ENCODE assay signal across 21 cellular contexts in genomic region chr12:102425109-102426009, GRCh38. TPM values are rescaled to one million over a fixed set of nuclear protein-coding genes. Genes with fewer than 3 reads are reported as not detected.
DNase-seq lines count a peak whose midpoint lies in the region; ATAC-seq and TF ChIP-seq lines count a peak whose summit lies in the region.
"Had no signal": no experiment of that assay in that cellular context is flagged by ENCODE, and none has a peak within 500 bp of the region (broad histone marks: within the 10 kb centered on the region; RNA-seq: fewer than 3 reads in every experiment).

No MANE protein-coding gene starts in this region.

- DNase-seq in Right ventricle myocardium inferior (ENCODE audit: missing footprints), result no peak
- DNase-seq in cardiac septum (ENCODE audit: low spot score), result no peak
- no peak for DNase-seq in left ventricle myocardium superior
- DNase-seq in psoas muscle, result no peak
- DNase-seq in NOMO-1 (lab: John Stamatoyannopoulos, UW; ENCODE audit: unreplicated experiment in 2 of 2), result no peak
- DNase-seq: DMS79 treated with DMSO at 0.1 percent for 48 hours, H7, HFFc6, NCI-H1092 treated with DMSO at 0.1 percent for 48 hours, NCI-H146, NCI-H2029 treated with DMSO at 0.1 percent for 48 hours, NCI-H2171 treated with DMSO at 0.1 percent for 48 hours, SJCRH30 had no signal

- intact Hi-C loops in Right ventricle myocardium inferior (cut with DNase I) (no loop called here), cardiac septum (cut with DNase I) (no loop called here), left ventricle myocardium superior (cut with micrococcal nuclease) (no loop called here), psoas muscle (cut with DNase I) (loop anchor here in 1 of 2 donors (5.0 kb wide), 2 partner anchors 52 to 73 kb away; no protein-coding TSS in a partner anchor)

- no peaks in the 10 kb centered on the region for H3K27me3 ChIP-seq in psoas muscle (ENCODE audit: insufficient read depth in 3 of 3, low read length in 2 of 3)
- H3K27me3 ChIP-seq: SJCRH30 had no signal

- peak overlapping the region; percentile 85 for H3K27ac ChIP-seq in psoas muscle
- H3K27ac ChIP-seq: 22Rv1, SJCRH30 had no signal

- ATAC-seq in Right ventricle myocardium inferior (peak; percentile 69), left ventricle myocardium superior (peak; percentile 65), psoas muscle (no peak), HG02642 (IDR thresholded peaks at IDR 0.05; ENCODE audit: poor library complexity, unreplicated experiment) (no peak), GM21786 (IDR thresholded peaks at IDR 0.05; ENCODE audit: unreplicated experiment) (no peak), HG03378 (IDR thresholded peaks at IDR 0.05; ENCODE audit: unreplicated experiment) (no peak)

- no peak for TF ChIP-seq CTCF in psoas muscle (IDR thresholded peaks at IDR 0.05)

- H3K4me1 ChIP-seq in psoas muscle, result peaks cover 26% of the 10 kb centered on the region
- H3K4me1 ChIP-seq: SJCRH30 had no signal

- H3K4me3 ChIP-seq in psoas muscle, result no peak overlapping the region
- H3K4me3 ChIP-seq: SJCRH30 had no signal

- no peaks in the 10 kb centered on the region for H3K9me3 ChIP-seq in psoas muscle
- H3K9me3 ChIP-seq: SJCRH30 had no signal

- WGBS in psoas muscle, 3 donors, result 45 to 52% (median 45%) methylated on average over 5 of the region's 5 CpGs

- H3K36me3 ChIP-seq in psoas muscle (ENCODE audit: insufficient read depth in 1 of 2, low read depth in 1 of 2), result no peaks in the 10 kb centered on the region
- H3K36me3 ChIP-seq: SJCRH30 had no signal

RNA-seq across cellular contexts. Expression of gene IGF1, which starts 55.0 kb away (rescaled TPM):
- total RNA-seq in Right ventricle myocardium inferior (10.9 TPM), cardiac septum (20.1 TPM), left ventricle myocardium superior (6.4 TPM), psoas muscle (10 to 100 TPM; 15.0 to 30.2 (median 22.3) TPM)
- polyA plus RNA-seq in psoas muscle, result 10 to 100 TPM in 2 of 3 donors, 1 to 10 TPM in 1; 5.3 to 18.7 (median 10.4) TPM
- total RNA-seq: B cell, H7, LHCN-M2, NCI-H460, RPMI7951 had no signal

Comparison
In these comparisons a context has a peak if more than half of its experiments do, and no peak if none do; other contexts are left out.
1. ATAC-seq: peak in Right ventricle myocardium inferior (single experiment) and left ventricle myocardium superior (single experiment); none in psoas muscle (0 of 4), HG02642 (single experiment), GM21786 (single experiment) and HG03378 (single experiment).